1 cellular context compared by ENCODE assay signal in the genomic region with DNA sequence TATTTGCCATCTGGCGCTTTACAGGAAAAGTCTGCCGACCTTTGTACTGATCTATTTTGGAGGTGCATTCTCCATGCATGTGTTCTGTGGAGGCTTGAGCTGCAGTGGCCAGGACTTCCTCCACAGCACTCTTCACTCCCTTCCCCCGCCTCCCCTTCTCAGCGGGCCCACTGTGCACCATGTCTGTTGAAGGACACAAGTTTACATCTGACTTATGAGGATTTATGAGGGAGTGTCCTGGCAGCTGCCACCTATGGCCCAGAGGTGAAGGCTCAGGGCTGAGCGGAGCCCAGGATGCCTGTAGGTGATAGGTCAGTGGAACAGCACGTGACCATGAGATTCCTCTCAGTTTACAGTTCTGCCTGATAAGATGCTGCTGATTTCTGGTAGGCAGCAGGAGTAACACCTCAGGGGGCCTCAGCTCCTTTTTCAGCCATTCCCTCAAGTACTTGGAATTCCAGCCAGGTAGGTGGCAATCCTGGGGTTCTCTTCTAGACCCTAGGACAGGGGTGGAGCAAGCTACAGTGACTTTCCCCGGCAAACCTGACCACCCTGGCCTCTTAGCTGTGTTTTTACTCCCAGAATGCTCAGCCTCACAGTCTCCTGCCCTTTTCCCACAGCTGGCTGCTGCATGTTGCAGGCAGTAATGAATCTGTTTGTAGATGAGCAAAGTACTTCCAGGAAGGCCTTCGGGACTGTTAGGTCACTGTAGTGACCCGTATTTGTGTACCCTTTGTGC.
TF ChIP-seq lines count a peak whose summit lies in the region.

No MANE protein-coding gene starts in this region.

TF ChIP-seq in HepG2, 621 proteins besides CTCF, POLR2A, EP300 and RAD21 (continued from another document and continues in another):
- TF ChIP-seq, protein P1, sequence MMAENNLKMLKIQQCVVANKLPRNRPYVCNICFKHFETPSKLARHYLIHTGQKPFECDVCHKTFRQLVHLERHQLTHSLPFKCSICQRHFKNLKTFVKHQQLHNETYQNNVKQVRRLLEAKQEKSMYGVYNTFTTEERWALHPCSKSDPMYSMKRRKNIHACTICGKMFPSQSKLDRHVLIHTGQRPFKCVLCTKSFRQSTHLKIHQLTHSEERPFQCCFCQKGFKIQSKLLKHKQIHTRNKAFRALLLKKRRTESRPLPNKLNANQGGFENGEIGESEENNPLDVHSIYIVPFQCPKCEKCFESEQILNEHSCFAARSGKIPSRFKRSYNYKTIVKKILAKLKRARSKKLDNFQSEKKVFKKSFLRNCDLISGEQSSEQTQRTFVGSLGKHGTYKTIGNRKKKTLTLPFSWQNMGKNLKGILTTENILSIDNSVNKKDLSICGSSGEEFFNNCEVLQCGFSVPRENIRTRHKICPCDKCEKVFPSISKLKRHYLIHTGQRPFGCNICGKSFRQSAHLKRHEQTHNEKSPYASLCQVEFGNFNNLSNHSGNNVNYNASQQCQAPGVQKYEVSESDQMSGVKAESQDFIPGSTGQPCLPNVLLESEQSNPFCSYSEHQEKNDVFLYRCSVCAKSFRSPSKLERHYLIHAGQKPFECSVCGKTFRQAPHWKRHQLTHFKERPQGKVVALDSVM (CRISPR knock-in tag; IDR thresholded peaks at IDR 0.05) = peak; percentile 43; the same call in 1 of the 2 replicates
- TF ChIP-seq ZBTB21 (CRISPR knock-in tag; IDR thresholded peaks at IDR 0.05) = no peak
- TF ChIP-seq, protein P2, sequence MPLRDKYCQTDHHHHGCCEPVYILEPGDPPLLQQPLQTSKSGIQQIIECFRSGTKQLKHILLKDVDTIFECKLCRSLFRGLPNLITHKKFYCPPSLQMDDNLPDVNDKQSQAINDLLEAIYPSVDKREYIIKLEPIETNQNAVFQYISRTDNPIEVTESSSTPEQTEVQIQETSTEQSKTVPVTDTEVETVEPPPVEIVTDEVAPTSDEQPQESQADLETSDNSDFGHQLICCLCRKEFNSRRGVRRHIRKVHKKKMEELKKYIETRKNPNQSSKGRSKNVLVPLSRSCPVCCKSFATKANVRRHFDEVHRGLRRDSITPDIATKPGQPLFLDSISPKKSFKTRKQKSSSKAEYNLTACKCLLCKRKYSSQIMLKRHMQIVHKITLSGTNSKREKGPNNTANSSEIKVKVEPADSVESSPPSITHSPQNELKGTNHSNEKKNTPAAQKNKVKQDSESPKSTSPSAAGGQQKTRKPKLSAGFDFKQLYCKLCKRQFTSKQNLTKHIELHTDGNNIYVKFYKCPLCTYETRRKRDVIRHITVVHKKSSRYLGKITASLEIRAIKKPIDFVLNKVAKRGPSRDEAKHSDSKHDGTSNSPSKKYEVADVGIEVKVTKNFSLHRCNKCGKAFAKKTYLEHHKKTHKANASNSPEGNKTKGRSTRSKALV (CRISPR knock-in tag; IDR thresholded peaks at IDR 0.05) = no peak
- TF ChIP-seq ZNF331 (CRISPR knock-in tag; IDR thresholded peaks at IDR 0.05) = peak; percentile 52; the same call in 1 of the 2 replicates
- TF ChIP-seq ZNF3 (CRISPR knock-in tag; IDR thresholded peaks at IDR 0.05) = no peak
- TF ChIP-seq KAT2B (IDR thresholded peaks at IDR 0.05; ENCODE audit: borderline replicate concordance, low read depth, low read length) = no peak
- no peak for TF ChIP-seq ZNF7 (CRISPR knock-in tag; IDR thresholded peaks at IDR 0.05)
- TF ChIP-seq ELF3 (CRISPR knock-in tag; IDR thresholded peaks at IDR 0.05) = peak; percentile 59
- TF ChIP-seq, protein P3, sequence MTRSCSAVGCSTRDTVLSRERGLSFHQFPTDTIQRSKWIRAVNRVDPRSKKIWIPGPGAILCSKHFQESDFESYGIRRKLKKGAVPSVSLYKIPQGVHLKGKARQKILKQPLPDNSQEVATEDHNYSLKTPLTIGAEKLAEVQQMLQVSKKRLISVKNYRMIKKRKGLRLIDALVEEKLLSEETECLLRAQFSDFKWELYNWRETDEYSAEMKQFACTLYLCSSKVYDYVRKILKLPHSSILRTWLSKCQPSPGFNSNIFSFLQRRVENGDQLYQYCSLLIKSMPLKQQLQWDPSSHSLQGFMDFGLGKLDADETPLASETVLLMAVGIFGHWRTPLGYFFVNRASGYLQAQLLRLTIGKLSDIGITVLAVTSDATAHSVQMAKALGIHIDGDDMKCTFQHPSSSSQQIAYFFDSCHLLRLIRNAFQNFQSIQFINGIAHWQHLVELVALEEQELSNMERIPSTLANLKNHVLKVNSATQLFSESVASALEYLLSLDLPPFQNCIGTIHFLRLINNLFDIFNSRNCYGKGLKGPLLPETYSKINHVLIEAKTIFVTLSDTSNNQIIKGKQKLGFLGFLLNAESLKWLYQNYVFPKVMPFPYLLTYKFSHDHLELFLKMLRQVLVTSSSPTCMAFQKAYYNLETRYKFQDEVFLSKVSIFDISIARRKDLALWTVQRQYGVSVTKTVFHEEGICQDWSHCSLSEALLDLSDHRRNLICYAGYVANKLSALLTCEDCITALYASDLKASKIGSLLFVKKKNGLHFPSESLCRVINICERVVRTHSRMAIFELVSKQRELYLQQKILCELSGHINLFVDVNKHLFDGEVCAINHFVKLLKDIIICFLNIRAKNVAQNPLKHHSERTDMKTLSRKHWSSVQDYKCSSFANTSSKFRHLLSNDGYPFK (CRISPR knock-in tag; IDR thresholded peaks at IDR 0.05; ENCODE audit: borderline replicate concordance) = 0 out of 2 replicates have a peak, but pooled peaks have one; percentile 4
- TF ChIP-seq ZNF629 (CRISPR knock-in tag; conservative IDR thresholded peaks at IDR 0.05) = no peak
- TF ChIP-seq TOE1 (CRISPR knock-in tag; IDR thresholded peaks at IDR 0.05) = no peak
- TF ChIP-seq ATF1 (CRISPR knock-in tag; IDR thresholded peaks at IDR 0.05) = no peak
- no peak for TF ChIP-seq SP1 (IDR thresholded peaks at IDR 0.05)
- no peak for TF ChIP-seq SP1 (CRISPR knock-in tag; IDR thresholded peaks at IDR 0.05)
- TF ChIP-seq ZNF180 (CRISPR knock-in tag; IDR thresholded peaks at IDR 0.05; ENCODE audit: borderline replicate concordance, low read depth) = no peak
- TF ChIP-seq ZNF484 (CRISPR knock-in tag; IDR thresholded peaks at IDR 0.05; ENCODE audit: borderline replicate concordance, low read depth) = no peak
- peak; percentile 51; the same call in 1 of the 2 replicates for TF ChIP-seq ZNF12 (CRISPR knock-in tag; IDR thresholded peaks at IDR 0.05)
- no peak for TF ChIP-seq MLLT10 (CRISPR knock-in tag; IDR thresholded peaks at IDR 0.05)
- no peak for TF ChIP-seq JARID2 (CRISPR knock-in tag; IDR thresholded peaks at IDR 0.05; ENCODE audit: insufficient replicate concordance)
- 0 out of 2 replicates have a peak, but pooled peaks have one; percentile 10 for TF ChIP-seq FOXJ3 (CRISPR knock-in tag; IDR thresholded peaks at IDR 0.05; ENCODE audit: borderline replicate concordance)
- TF ChIP-seq, protein P4, sequence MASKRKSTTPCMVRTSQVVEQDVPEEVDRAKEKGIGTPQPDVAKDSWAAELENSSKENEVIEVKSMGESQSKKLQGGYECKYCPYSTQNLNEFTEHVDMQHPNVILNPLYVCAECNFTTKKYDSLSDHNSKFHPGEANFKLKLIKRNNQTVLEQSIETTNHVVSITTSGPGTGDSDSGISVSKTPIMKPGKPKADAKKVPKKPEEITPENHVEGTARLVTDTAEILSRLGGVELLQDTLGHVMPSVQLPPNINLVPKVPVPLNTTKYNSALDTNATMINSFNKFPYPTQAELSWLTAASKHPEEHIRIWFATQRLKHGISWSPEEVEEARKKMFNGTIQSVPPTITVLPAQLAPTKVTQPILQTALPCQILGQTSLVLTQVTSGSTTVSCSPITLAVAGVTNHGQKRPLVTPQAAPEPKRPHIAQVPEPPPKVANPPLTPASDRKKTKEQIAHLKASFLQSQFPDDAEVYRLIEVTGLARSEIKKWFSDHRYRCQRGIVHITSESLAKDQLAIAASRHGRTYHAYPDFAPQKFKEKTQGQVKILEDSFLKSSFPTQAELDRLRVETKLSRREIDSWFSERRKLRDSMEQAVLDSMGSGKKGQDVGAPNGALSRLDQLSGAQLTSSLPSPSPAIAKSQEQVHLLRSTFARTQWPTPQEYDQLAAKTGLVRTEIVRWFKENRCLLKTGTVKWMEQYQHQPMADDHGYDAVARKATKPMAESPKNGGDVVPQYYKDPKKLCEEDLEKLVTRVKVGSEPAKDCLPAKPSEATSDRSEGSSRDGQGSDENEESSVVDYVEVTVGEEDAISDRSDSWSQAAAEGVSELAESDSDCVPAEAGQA (IDR thresholded peaks at IDR 0.05; ENCODE audit: low read depth) = no peak
- TF ChIP-seq, protein P4 (CRISPR knock-in tag; IDR thresholded peaks at IDR 0.05; ENCODE audit: borderline replicate concordance) = no peak
- TF ChIP-seq ATF7-NPFF (CRISPR knock-in tag; IDR thresholded peaks at IDR 0.05; ENCODE audit: low read depth) = no peak
- TF ChIP-seq, protein P5, sequence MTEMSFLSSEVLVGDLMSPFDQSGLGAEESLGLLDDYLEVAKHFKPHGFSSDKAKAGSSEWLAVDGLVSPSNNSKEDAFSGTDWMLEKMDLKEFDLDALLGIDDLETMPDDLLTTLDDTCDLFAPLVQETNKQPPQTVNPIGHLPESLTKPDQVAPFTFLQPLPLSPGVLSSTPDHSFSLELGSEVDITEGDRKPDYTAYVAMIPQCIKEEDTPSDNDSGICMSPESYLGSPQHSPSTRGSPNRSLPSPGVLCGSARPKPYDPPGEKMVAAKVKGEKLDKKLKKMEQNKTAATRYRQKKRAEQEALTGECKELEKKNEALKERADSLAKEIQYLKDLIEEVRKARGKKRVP (CRISPR knock-in tag; IDR thresholded peaks at IDR 0.05) = no peak; a peak in 2 of 4 replicates
- no peak for TF ChIP-seq CBX2 (IDR thresholded peaks at IDR 0.05; ENCODE audit: low read depth, low read length)
- TF ChIP-seq CBX2 (CRISPR knock-in tag; IDR thresholded peaks at IDR 0.05; ENCODE audit: low read depth) = no peak
- peak; percentile 61; the same call in 1 of the 2 replicates for TF ChIP-seq ZSCAN31 (CRISPR knock-in tag; IDR thresholded peaks at IDR 0.05; ENCODE audit: low read depth)
- TF ChIP-seq PITX1 (CRISPR knock-in tag; IDR thresholded peaks at IDR 0.05) = peak; percentile 78
- no peak for TF ChIP-seq KLF15 (CRISPR knock-in tag; IDR thresholded peaks at IDR 0.05; ENCODE audit: borderline replicate concordance)
- no peak for TF ChIP-seq PAF1 (CRISPR knock-in tag; IDR thresholded peaks at IDR 0.05)
- TF ChIP-seq RFXAP (CRISPR knock-in tag; IDR thresholded peaks at IDR 0.05; ENCODE audit: borderline replicate concordance) = 0 out of 2 replicates have a peak, but pooled peaks have one; percentile 49
- TF ChIP-seq, protein P6, sequence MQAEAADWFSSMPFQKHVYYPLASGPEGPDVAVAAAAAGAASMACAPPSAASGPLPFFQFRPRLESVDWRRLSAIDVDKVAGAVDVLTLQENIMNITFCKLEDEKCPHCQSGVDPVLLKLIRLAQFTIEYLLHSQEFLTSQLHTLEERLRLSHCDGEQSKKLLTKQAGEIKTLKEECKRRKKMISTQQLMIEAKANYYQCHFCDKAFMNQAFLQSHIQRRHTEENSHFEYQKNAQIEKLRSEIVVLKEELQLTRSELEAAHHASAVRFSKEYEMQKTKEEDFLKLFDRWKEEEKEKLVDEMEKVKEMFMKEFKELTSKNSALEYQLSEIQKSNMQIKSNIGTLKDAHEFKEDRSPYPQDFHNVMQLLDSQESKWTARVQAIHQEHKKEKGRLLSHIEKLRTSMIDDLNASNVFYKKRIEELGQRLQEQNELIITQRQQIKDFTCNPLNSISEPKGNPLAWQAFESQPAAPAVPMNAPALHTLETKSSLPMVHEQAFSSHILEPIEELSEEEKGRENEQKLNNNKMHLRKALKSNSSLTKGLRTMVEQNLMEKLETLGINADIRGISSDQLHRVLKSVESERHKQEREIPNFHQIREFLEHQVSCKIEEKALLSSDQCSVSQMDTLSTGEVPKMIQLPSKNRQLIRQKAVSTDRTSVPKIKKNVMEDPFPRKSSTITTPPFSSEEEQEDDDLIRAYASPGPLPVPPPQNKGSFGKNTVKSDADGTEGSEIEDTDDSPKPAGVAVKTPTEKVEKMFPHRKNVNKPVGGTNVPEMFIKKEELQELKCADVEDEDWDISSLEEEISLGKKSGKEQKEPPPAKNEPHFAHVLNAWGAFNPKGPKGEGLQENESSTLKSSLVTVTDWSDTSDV (CRISPR knock-in tag; IDR thresholded peaks at IDR 0.05) = no peak
- 0 out of 2 replicates have a peak, but pooled peaks have one; percentile 29 for TF ChIP-seq ZNF136 (CRISPR knock-in tag; IDR thresholded peaks at IDR 0.05; ENCODE audit: low read depth)
- TF ChIP-seq ZFYVE20 (CRISPR knock-in tag; IDR thresholded peaks at IDR 0.05; ENCODE audit: borderline replicate concordance, low read depth) = no peak
